Comparison of ENCODE assay signal across 17 cellular contexts in the genomic region with DNA sequence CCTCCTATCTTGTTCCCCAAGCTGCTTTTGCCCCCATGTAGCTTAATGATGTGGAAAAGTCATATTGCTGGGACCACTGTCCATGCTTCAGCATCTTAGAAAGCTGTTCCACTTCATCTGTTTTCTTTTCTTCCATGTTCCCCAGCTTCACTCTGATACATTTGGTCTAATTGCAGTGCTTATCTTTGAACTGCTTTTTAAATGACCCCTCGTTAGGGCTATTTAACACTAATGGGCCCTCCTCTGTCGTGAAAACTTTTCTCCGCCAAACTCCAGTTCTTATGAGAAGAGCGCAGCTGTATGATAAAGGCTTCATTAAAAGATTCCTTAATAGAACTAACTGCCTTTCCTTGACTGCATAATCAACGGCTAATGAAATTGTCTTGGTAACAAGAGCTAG.
DNase-seq lines count a peak whose midpoint lies in the region; TF ChIP-seq lines count a peak whose summit lies in the region.
"Had no signal": no experiment of that assay in that cellular context is flagged by ENCODE, and none has a peak within 500 bp of the region (broad histone marks: within the 10 kb centered on the region; RNA-seq: fewer than 3 reads in every experiment).

No MANE protein-coding gene starts in this region.

- no peak overlapping the region for H3K4me2 ChIP-seq in neural cell (ENCODE audit: low read length)

- H3K4me3 ChIP-seq in neural cell (ENCODE audit: low read length) = peak overlapping the region; percentile 30

- no peak for TF ChIP-seq RAD21 in neural cell (conservative IDR thresholded peaks at IDR 0.05)

- TF ChIP-seq CTCF in neural cell (IDR thresholded peaks at IDR 0.05; ENCODE audit: poor library complexity, severe bottlenecking) = no peak

- DNase-seq in DMS79 treated with DMSO at 0.1 percent for 48 hours (lab: John Stamatoyannopoulos, UW) = peak; percentile 55
- peak; percentile 59 for DNase-seq in NCI-H69 (lab: John Stamatoyannopoulos, UW)
- no peak for DNase-seq in NCI-H1092 (lab: John Stamatoyannopoulos, UW)
- no peak for DNase-seq in AG08396 (ENCODE audit: low spot score)
- DNase-seq in NCI-H1694 (lab: John Stamatoyannopoulos, UW) = no peak
- no peak for DNase-seq in NCI-H748 (lab: John Stamatoyannopoulos, UW; ENCODE audit: unreplicated experiment)
- DNase-seq: 8988T; BE2C; Caco-2; CD4-positive, alpha-beta T cell; GF-D8; GOT3; H7; HFFc6; IMR-90 had no signal

- H3K36me3 ChIP-seq in neural cell (ENCODE audit: insufficient read depth, low read length) = peaks cover 24% of the 10 kb centered on the region
- H3K36me3 ChIP-seq: BE2C had no signal

- no peak overlapping the region for H2AFZ ChIP-seq in neural cell (ENCODE audit: low read depth, low read length)

- no peaks in the 10 kb centered on the region for H3K9me2 ChIP-seq in neural cell (ENCODE audit: insufficient read depth, low read length)

- no peaks in the 10 kb centered on the region for H4K20me1 ChIP-seq in neural cell (ENCODE audit: insufficient read depth)

- no peaks in the 10 kb centered on the region for H3K9me3 ChIP-seq in neural cell (ENCODE audit: low read length)
- H3K9me3 ChIP-seq: BE2C had no signal

- H3K27ac ChIP-seq in neural cell (ENCODE audit: low read length) = peak overlapping the region; percentile 65
- H3K27ac ChIP-seq: C4-2B had no signal

- peak; percentile 47 for TF ChIP-seq EP300 in neural cell (conservative IDR thresholded peaks at IDR 0.05; ENCODE audit: poor library complexity, severe bottlenecking)

- H3K27me3 ChIP-seq in neural cell (ENCODE audit: insufficient read depth, low read depth, low read length) = no peaks in the 10 kb centered on the region
- H3K27me3 ChIP-seq: BE2C had no signal

- H3K9ac ChIP-seq in neural cell (ENCODE audit: low read length) = no peak overlapping the region

- H3K79me2 ChIP-seq in neural cell (replicated peaks; ENCODE audit: insufficient read depth, low read length) = no peaks in the 10 kb centered on the region

- H3F3A ChIP-seq in neural cell (ENCODE audit: insufficient read depth, low read length, poor library complexity, severe bottlenecking) = no peaks in the 10 kb centered on the region

TF ChIP-seq in neural cell, 6 proteins besides CTCF, POLR2A, EP300 and RAD21:
- peak; percentile 52 for TF ChIP-seq REST (IDR thresholded peaks at IDR 0.05; ENCODE audit: borderline replicate concordance)
- no peak for TF ChIP-seq POLR2AphosphoS5 (IDR thresholded peaks at IDR 0.05)

Comparison
In these comparisons a context has a peak if more than half of its experiments do, and no peak if none do; other contexts are left out.
1. DNase-seq: peak in DMS79 treated with DMSO at 0.1 percent for 48 hours (single experiment) and NCI-H69 (single experiment); none in NCI-H1092 (single experiment), AG08396 (single experiment), NCI-H1694 (single experiment) and NCI-H748 (single experiment).